ENCODE assay signal across 8 cellular contexts in the genomic region with DNA sequence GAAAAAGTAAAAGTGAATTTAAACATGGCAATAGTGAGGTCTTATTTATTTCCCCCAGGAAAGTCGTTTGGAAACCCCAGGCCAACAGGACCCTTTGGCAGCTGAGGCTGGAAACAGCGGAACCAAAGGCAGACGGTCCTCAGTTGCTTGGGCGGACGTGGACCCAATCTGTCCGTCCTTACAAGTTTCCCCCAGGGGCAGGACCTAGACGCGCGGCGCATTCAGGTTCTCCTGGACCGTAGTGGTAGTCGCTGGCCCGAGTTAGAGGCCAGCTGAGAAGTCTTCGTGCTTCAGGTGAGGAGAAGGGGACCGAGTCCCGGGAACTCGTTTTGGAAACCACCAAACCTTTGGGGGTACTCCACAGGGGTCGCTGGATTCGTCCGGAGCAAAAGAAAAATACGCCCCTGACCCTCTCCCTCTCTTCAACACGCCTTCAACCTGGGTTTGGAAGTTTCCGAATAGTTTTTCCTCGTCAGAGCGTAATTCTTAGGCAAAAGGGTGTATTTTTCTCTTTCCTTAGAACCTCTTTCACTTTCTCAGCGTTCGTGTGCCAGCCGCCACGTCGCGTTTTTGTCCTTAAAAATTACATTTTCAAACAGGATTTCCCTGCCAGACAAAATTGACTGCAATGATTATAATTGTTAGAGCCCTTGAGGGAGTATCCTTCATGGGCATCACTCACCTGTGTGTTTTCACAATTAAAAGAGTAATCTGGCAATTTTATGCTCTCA. TPM values are rescaled to one million over a fixed set of nuclear protein-coding genes. Genes with fewer than 3 reads are reported as not detected.
DNase-seq lines count a peak whose midpoint lies in the region; ATAC-seq and TF ChIP-seq lines count a peak whose summit lies in the region.

No MANE protein-coding gene starts in this region.

- H3K4me1 ChIP-seq in left lung = peaks cover 24 to 51% of the 10 kb centered on the region in 2 donors

- no peaks in the 10 kb centered on the region for H3K27me3 ChIP-seq in left lung

- H3K36me3 ChIP-seq in left lung = peaks cover 0 to 18% of the 10 kb centered on the region in 2 donors

- no peak for DNase-seq in AG09309 (ENCODE audit: low read depth)
- peak; percentile 59 for DNase-seq in NCI-H460 (ENCODE audit: extremely low read depth, low read depth)
- peak; percentile 72 for DNase-seq in activated CD4-positive, alpha-beta T cell treated with anti-CD3 and anti-CD28 coated beads for 48 hours
- peak; percentile 65 for DNase-seq in dedifferentiated amniotic fluid mesenchymal stem cell (ENCODE audit: extremely low spot score)
- DNase-seq in left lung = peak; percentile 78 to 91
- DNase-seq in stimulated activated CD4-positive, alpha-beta T cell treated with anti-CD3 and anti-CD28 coated beads, Interleukin-2, amount 100 ng/mL, for 24 hours = peak; percentile 66 to 71

- H3K9me3 ChIP-seq in left lung = no peaks in the 10 kb centered on the region

- ATAC-seq in GM18870 (IDR thresholded peaks at IDR 0.05; ENCODE audit: unreplicated experiment) (peak; percentile 31), HG03139 (IDR thresholded peaks at IDR 0.05; ENCODE audit: unreplicated experiment) (peak; percentile 38), left lung (peak; percentile 54)

- intact Hi-C loops in left lung (cut with DNase I) = no loop called here

- H3K4me3 ChIP-seq in AG09309 (ENCODE audit: control insufficient read depth, low read depth, low read length) (peak overlapping the region; percentile 72), left lung (peak overlapping the region; percentile 59 to 62)

- TF ChIP-seq CTCF in AG09309 (IDR thresholded peaks at IDR 0.05; ENCODE audit: control insufficient read depth, insufficient read depth, low read depth, low read length, missing control alignments) = peak; percentile 7
- no peak for TF ChIP-seq CTCF in left lung (IDR thresholded peaks at IDR 0.05)

- H3K27ac ChIP-seq in left lung = peak overlapping the region; percentile 87 to 90

RNA-seq across cellular contexts. Expression of a gene that starts 2.1 kb away (rescaled TPM):
- 20.6 and 26.8 TPM in 2 replicates for total RNA-seq in NCI-H460 (2014; rRNA removed; shearing (Covaris generic))
- polyA plus RNA-seq in NCI-H460 (2014; cell fraction: nucleus; rRNA removed) = 12.1 and 13.3 TPM in 2 replicates
- 10 to 100 TPM in 1 of 2 donors, 1 to 10 TPM in 1; 9.6 to 14.9 TPM for total RNA-seq in left lung

RNA-seq across cellular contexts. Expression of a gene that starts 2.3 kb away (rescaled TPM):
- 35.0 and 35.1 TPM in 2 replicates for total RNA-seq in NCI-H460 (2014; rRNA removed; shearing (Covaris generic))
- 17.3 and 18.9 TPM in 2 replicates for polyA plus RNA-seq in NCI-H460 (2014; cell fraction: nucleus; rRNA removed)
- 1 to 10 TPM; 4.2 to 5.0 TPM for total RNA-seq in left lung
